Comparison of ENCODE assay signal across 1 cellular context in genomic region chr19:5882421-5882968, GRCh38.
TF ChIP-seq lines count a peak whose summit lies in the region.

No MANE protein-coding gene starts in this region.

TF ChIP-seq in SK-N-SH, 30 proteins besides CTCF, POLR2A, EP300 and RAD21 (continued from another document):
- TF ChIP-seq, protein P1, sequence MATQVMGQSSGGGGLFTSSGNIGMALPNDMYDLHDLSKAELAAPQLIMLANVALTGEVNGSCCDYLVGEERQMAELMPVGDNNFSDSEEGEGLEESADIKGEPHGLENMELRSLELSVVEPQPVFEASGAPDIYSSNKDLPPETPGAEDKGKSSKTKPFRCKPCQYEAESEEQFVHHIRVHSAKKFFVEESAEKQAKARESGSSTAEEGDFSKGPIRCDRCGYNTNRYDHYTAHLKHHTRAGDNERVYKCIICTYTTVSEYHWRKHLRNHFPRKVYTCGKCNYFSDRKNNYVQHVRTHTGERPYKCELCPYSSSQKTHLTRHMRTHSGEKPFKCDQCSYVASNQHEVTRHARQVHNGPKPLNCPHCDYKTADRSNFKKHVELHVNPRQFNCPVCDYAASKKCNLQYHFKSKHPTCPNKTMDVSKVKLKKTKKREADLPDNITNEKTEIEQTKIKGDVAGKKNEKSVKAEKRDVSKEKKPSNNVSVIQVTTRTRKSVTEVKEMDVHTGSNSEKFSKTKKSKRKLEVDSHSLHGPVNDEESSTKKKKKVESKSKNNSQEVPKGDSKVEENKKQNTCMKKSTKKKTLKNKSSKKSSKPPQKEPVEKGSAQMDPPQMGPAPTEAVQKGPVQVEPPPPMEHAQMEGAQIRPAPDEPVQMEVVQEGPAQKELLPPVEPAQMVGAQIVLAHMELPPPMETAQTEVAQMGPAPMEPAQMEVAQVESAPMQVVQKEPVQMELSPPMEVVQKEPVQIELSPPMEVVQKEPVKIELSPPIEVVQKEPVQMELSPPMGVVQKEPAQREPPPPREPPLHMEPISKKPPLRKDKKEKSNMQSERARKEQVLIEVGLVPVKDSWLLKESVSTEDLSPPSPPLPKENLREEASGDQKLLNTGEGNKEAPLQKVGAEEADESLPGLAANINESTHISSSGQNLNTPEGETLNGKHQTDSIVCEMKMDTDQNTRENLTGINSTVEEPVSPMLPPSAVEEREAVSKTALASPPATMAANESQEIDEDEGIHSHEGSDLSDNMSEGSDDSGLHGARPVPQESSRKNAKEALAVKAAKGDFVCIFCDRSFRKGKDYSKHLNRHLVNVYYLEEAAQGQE (IDR thresholded peaks at IDR 0.05; ENCODE audit: low read depth, low read length), result no peak
- TF ChIP-seq EZH2phosphoT487 (IDR thresholded peaks at IDR 0.05; ENCODE audit: borderline replicate concordance, low read depth), result no peak
- no peak for TF ChIP-seq YY1 (IDR thresholded peaks at IDR 0.05; ENCODE audit: low read depth)
